18 cellular contexts compared by ENCODE assay signal in the genomic region with DNA sequence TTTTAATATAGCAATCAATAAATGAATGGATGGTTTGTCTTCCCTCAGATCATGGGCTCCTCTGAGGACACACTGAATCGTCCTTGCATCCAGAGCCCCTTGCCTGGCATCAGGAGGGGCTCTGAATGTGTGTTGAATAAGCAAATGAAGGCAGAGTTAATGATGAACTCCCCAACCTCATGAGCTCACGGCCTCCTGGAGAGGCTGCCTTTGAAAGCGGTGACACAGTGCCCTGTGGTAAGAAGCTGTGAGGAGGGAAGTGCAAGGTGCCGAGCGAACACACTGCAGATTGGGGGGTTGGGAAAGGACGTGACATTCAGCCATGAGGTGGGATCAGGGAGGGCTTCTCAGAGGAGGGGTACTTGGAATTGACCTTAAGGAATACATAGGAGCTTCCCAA. TPM values are rescaled to one million over a fixed set of nuclear protein-coding genes. Genes with fewer than 3 reads are reported as not detected.
A peak's percentile ranks its signal among the peaks of the same experiment; 100 is the strongest.
DNase-seq lines count a peak whose midpoint lies in the region; ATAC-seq and TF ChIP-seq lines count a peak whose summit lies in the region.
"Had no signal": no experiment of that assay in that cellular context is flagged by ENCODE, and none has a peak within 500 bp of the region (broad histone marks: within the 10 kb centered on the region; RNA-seq: fewer than 3 reads in every experiment).

No MANE protein-coding gene starts in this region.

- no peaks in the 10 kb centered on the region for H3K36me3 ChIP-seq in osteoblast (ENCODE audit: insufficient read depth, low read length)
- H3K36me3 ChIP-seq: BLaER1, Peyer's patch had no signal

- peaks cover 18% of the 10 kb centered on the region for H3K79me2 ChIP-seq in osteoblast (ENCODE audit: insufficient read depth, low read length)

- TF ChIP-seq CTCF in brain (conservative IDR thresholded peaks at IDR 0.05) (no peak), osteoblast (IDR thresholded peaks at IDR 0.05; ENCODE audit: extremely low read depth, low read depth, low read length) (no peak), HFFc6 (IDR thresholded peaks at IDR 0.05) (no peak)

- H3K4me1 Mint-ChIP-seq in brain (peaks cover 47% of the 10 kb centered on the region), immature natural killer cell (peaks cover 40 to 43% of the 10 kb centered on the region in 2 donors), HFFc6 (ENCODE audit: low read depth) (peaks cover 19% of the 10 kb centered on the region)
- H3K4me1 Mint-ChIP-seq in activated T-cell treated with anti-CD3 and anti-CD28 coated beads, Interleukin-2, amount 50 U/mL, for 4 hours (ENCODE audit: low read depth): peaks cover 10% of the 10 kb centered on the region

- in situ Hi-C loops in ACHN (cut with HindIII; ENCODE audit: low pct_ligation_motif_present, low pct_unique_long_range_greater_than_20kb, low sequenced_read_pairs): no loop called here

- H3K27ac ChIP-seq in osteoblast (ENCODE audit: low read depth, low read length): no peak overlapping the region
- H3K27ac ChIP-seq: BLaER1, Peyer's patch had no signal

- H3K27ac Mint-ChIP-seq in brain (peak overlapping the region in 3 of 5 experiments; percentile 84 to 94 (median 86)), immature natural killer cell (peak overlapping the region; percentile 75 to 91 (median 86)), HFFc6 (no peak overlapping the region)
- H3K27ac Mint-ChIP-seq: CD4-positive, CD25-positive, alpha-beta regulatory T cell had no signal

- DNase-seq in ACHN: peak; percentile 51
- peak in 2 of 3 donors; percentile 3 to 47 for DNase-seq in immature natural killer cell
- peak; percentile 22 for DNase-seq in osteoblast (ENCODE audit: insufficient read length, low spot score, missing footprints)
- no peak for DNase-seq in activated T-cell treated with anti-CD3 and anti-CD28 coated beads, Interleukin-2, amount 50 U/mL, for 4 hours
- no peak for DNase-seq in HFFc6
- no peak for DNase-seq in ureter (ENCODE audit: low spot score)
- DNase-seq: NCI-H1092, NCI-H187 treated with DMSO at 0.1 percent for 48 hours, NCI-H2171 treated with DMSO at 0.1 percent for 48 hours, NCI-H446, Peyer's patch, SHP77 treated with DMSO at 0.1 percent for 48 hours had no signal

- H3K36me3 Mint-ChIP-seq in brain: no peaks in the 10 kb centered on the region
- peaks cover 0 to under 1% (median 0%) of the 10 kb centered on the region in 3 donors for H3K36me3 Mint-ChIP-seq in immature natural killer cell
- H3K36me3 Mint-ChIP-seq in activated T-cell treated with anti-CD3 and anti-CD28 coated beads, Interleukin-2, amount 50 U/mL, for 4 hours (ENCODE audit: insufficient read depth): no peaks in the 10 kb centered on the region
- H3K36me3 Mint-ChIP-seq in HFFc6 (ENCODE audit: low read depth): no peaks in the 10 kb centered on the region
- H3K36me3 Mint-ChIP-seq: CD4-positive, CD25-positive, alpha-beta regulatory T cell had no signal

- H3K9me3 Mint-ChIP-seq in brain (no peaks in the 10 kb centered on the region), immature natural killer cell (no peaks in the 10 kb centered on the region), HFFc6 (no peaks in the 10 kb centered on the region)
- H3K9me3 Mint-ChIP-seq in activated T-cell treated with anti-CD3 and anti-CD28 coated beads, Interleukin-2, amount 50 U/mL, for 4 hours: no peaks in the 10 kb centered on the region
- H3K9me3 Mint-ChIP-seq: CD4-positive, CD25-positive, alpha-beta regulatory T cell had no signal

- H3K4me2 ChIP-seq in osteoblast (ENCODE audit: insufficient read depth, low read length): no peak overlapping the region
- H3K4me2 ChIP-seq: BLaER1 had no signal

- peaks cover 1% of the 10 kb centered on the region for H4K20me1 ChIP-seq in osteoblast (ENCODE audit: insufficient read depth, low read length)
- H4K20me1 ChIP-seq: BLaER1 had no signal

- no peak overlapping the region for H3K4me3 ChIP-seq in osteoblast (ENCODE audit: insufficient read depth, low read length)
- H3K4me3 ChIP-seq: BLaER1, Peyer's patch had no signal

- no peaks in the 10 kb centered on the region for H3K9me3 ChIP-seq in osteoblast (ENCODE audit: low read depth, low read length)
- H3K9me3 ChIP-seq: BLaER1, Peyer's patch had no signal

- no peaks in the 10 kb centered on the region for H3K27me3 Mint-ChIP-seq in brain
- peaks cover 0 to 8% (median 0%) of the 10 kb centered on the region in 3 donors for H3K27me3 Mint-ChIP-seq in immature natural killer cell (ENCODE audit: low read depth in 3 of 3)
- no peaks in the 10 kb centered on the region for H3K27me3 Mint-ChIP-seq in activated T-cell treated with anti-CD3 and anti-CD28 coated beads, Interleukin-2, amount 50 U/mL, for 4 hours (ENCODE audit: low read depth)
- H3K27me3 Mint-ChIP-seq in HFFc6 (ENCODE audit: insufficient read depth): peaks cover 21% of the 10 kb centered on the region
- H3K27me3 Mint-ChIP-seq: CD4-positive, CD25-positive, alpha-beta regulatory T cell had no signal

- H2AFZ ChIP-seq in osteoblast (ENCODE audit: low read length): no peak overlapping the region

- ATAC-seq in activated T-cell treated with anti-CD3 and anti-CD28 coated beads, Interleukin-2, amount 50 U/mL, for 4 hours: no peak

- H3K4me3 Mint-ChIP-seq in brain: no peak overlapping the region
- H3K4me3 Mint-ChIP-seq in immature natural killer cell: peak overlapping the region in 4 of 5 donors; percentile 5 to 76 (median 63)
- no peak overlapping the region for H3K4me3 Mint-ChIP-seq in activated T-cell treated with anti-CD3 and anti-CD28 coated beads, Interleukin-2, amount 50 U/mL, for 4 hours
- H3K4me3 Mint-ChIP-seq in HFFc6: no peak overlapping the region

- peaks cover 11% of the 10 kb centered on the region for H3K4me1 ChIP-seq in osteoblast (ENCODE audit: insufficient read depth, low read length)

- H3K27me3 ChIP-seq in osteoblast (ENCODE audit: insufficient read depth, low read length): peaks cover 2% of the 10 kb centered on the region
- H3K27me3 ChIP-seq: BLaER1, Peyer's patch had no signal

RNA-seq across cellular contexts. Expression of gene PARS2, which starts 3.2 kb away (rescaled TPM):
- polyA plus RNA-seq in brain (ENCODE audit: insufficient read depth, low read depth, low replicate concordance): 6.0 TPM
- 1 to 10 TPM in 2 of 3 donors, under 1 TPM in 1; 0.89 to 4.0 (median 3.3) TPM for polyA plus RNA-seq in immature natural killer cell
- 6.2 and 7.4 TPM in 2 replicates for total RNA-seq in osteoblast
- 1 to 10 TPM; 5.5 to 7.9 (median 6.1) TPM for total RNA-seq in activated T-cell treated with anti-CD3 and anti-CD28 coated beads, Interleukin-2, amount 50 U/mL, for 4 hours
- 1 to 10 TPM; 3.3 to 4.2 (median 3.6) TPM for total RNA-seq in HFFc6 (2021; fragmentation: NEBNext Ultra II Directional; extraction: Animal tissue kit (Norgen Biotek cat#: 25700))
- total RNA-seq in ureter: 6.2 TPM

RNA-seq across cellular contexts. Expression of gene TTC22, which starts 33.6 kb away (rescaled TPM):
- polyA plus RNA-seq in brain (ENCODE audit: insufficient read depth, low read depth, low replicate concordance) (1.4 TPM), immature natural killer cell (10 to 100 TPM in 1 of 3 donors, 1 to 10 TPM in 2; 5.2 to 13.7 (median 5.6) TPM)
- total RNA-seq in osteoblast (not detected in 2 replicates), ureter (14.9 TPM)
- 1 to 10 TPM; 1.9 to 2.8 (median 2.0) TPM for total RNA-seq in activated T-cell treated with anti-CD3 and anti-CD28 coated beads, Interleukin-2, amount 50 U/mL, for 4 hours
- not detected for total RNA-seq in HFFc6 (2021; fragmentation: NEBNext Ultra II Directional; extraction: Animal tissue kit (Norgen Biotek cat#: 25700))
- total RNA-seq: A172, HepG2 had no signal
- polyA plus RNA-seq: AG04450, HepG2 had no signal

RNA-seq across cellular contexts. Expression of gene TTC4, which starts 51.9 kb away (rescaled TPM):
- polyA plus RNA-seq in brain (ENCODE audit: insufficient read depth, low read depth, low replicate concordance): 21.4 TPM
- polyA plus RNA-seq in immature natural killer cell: 10 to 100 TPM; 14.3 to 22.6 (median 20.7) TPM
- 19.7 and 27.9 TPM in 2 replicates for total RNA-seq in osteoblast
- 10 to 100 TPM; 52.5 to 61.2 (median 59.6) TPM for total RNA-seq in activated T-cell treated with anti-CD3 and anti-CD28 coated beads, Interleukin-2, amount 50 U/mL, for 4 hours
- 10 to 100 TPM; 20.1 to 31.5 (median 28.2) TPM for total RNA-seq in HFFc6 (2021; fragmentation: NEBNext Ultra II Directional; extraction: Animal tissue kit (Norgen Biotek cat#: 25700))
- 24.8 TPM for total RNA-seq in ureter

Comparison
In these comparisons a context has a peak if more than half of its experiments do, and no peak if none do; other contexts are left out.
1. DNase-seq: peak in ACHN (single experiment), immature natural killer cell (2 of 3) and osteoblast (single experiment); none in activated T-cell treated with anti-CD3 and anti-CD28 coated beads, Interleukin-2, amount 50 U/mL, for 4 hours (single experiment), HFFc6 (single experiment) and ureter (single experiment).
2. H3K4me3 Mint-ChIP-seq: peak in immature natural killer cell (4 of 5); none in brain (0 of 5), activated T-cell treated with anti-CD3 and anti-CD28 coated beads, Interleukin-2, amount 50 U/mL, for 4 hours (single experiment) and HFFc6 (single experiment).